ENCODE assay signal across 8 cellular contexts in the genomic region with DNA sequence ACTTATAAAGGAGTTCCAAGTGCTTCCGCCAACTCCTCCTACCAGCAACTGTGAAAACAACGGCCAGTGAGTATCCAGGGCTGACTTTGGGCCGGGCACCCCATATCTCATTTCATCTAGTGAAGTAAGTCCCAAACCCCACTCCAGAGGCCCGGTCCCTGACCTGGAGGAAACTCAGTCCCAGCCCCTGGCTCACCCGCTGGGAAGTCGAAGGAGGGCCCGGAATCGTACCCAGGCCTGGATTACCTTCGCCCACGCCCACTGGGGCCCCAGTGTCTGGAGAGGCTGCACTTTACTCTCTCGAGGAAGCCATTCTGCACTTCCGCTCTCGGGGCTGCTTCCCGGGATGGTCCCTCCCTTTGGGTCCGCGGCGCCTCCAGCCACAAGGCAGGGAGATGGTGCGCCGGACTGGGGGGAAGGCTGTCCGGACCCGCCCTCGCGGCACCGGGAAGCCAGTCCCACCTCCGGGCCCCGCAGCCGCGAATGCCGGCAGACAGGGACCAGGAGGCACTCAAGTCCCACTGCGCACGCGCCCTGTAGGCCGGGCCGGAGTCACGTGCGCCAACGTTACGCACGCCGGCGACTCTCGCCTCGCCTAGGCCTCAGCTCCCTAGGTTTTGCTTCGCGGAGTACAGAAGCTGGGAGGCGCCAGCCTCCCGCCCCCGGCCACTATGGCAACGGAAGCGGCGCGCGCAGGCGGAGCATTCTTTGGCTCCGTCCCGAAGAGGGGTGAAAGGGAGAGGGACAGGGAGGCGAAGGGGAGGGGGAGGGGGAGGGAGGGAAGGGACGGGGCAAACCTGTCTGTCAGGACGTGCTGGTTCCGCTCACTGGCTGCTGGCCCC. TPM values are rescaled to one million over a fixed set of nuclear protein-coding genes. Genes with fewer than 3 reads are reported as not detected.
A peak's percentile ranks its signal among the peaks of the same experiment; 100 is the strongest.
DNase-seq lines count a peak whose midpoint lies in the region; ATAC-seq and TF ChIP-seq lines count a peak whose summit lies in the region.

A gene with protein sequence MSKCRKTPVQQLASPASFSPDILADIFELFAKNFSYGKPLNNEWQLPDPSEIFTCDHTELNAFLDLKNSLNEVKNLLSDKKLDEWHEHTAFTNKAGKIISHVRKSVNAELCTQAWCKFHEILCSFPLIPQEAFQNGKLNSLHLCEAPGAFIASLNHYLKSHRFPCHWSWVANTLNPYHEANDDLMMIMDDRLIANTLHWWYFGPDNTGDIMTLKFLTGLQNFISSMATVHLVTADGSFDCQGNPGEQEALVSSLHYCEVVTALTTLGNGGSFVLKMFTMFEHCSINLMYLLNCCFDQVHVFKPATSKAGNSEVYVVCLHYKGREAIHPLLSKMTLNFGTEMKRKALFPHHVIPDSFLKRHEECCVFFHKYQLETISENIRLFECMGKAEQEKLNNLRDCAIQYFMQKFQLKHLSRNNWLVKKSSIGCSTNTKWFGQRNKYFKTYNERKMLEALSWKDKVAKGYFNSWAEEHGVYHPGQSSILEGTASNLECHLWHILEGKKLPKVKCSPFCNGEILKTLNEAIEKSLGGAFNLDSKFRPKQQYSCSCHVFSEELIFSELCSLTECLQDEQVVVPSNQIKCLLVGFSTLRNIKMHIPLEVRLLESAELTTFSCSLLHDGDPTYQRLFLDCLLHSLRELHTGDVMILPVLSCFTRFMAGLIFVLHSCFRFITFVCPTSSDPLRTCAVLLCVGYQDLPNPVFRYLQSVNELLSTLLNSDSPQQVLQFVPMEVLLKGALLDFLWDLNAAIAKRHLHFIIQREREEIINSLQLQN (minus strand): TSS at position 513 of the 842 bp plus-strand sequence. CDS start 3,482 bp downstream, outside the sequence.

- no peak for TF ChIP-seq CTCF in liver (IDR thresholded peaks at IDR 0.05; ENCODE audit: low read depth, low read length, missing input control)

- H3K4me1 ChIP-seq in liver (ENCODE audit: control insufficient read depth in 4 of 4, insufficient read depth in 4 of 4, low read length in 3 of 4) = peaks cover 7 to 12% (median 9%) of the 10 kb centered on the region in 4 donors

- H3K27me3 ChIP-seq in liver (ENCODE audit: control insufficient read depth in 4 of 4, insufficient read depth in 4 of 4, low read length in 3 of 4) = no peaks in the 10 kb centered on the region

- H3K4me3 ChIP-seq in liver (ENCODE audit: low read depth in 1 of 3, low read length in 3 of 3) = peak within 1 kb of the TSS; percentile 46 to 80 (median 75)

- no peak for TF ChIP-seq RAD21 in liver (IDR thresholded peaks at IDR 0.05)

- peaks cover 0 to 23% (median 14%) of the 10 kb centered on the region in 4 donors for H3K36me3 ChIP-seq in liver (ENCODE audit: control insufficient read depth in 4 of 4, insufficient read depth in 3 of 4, low read depth in 1 of 4, low read length in 3 of 4)

- H3K9ac ChIP-seq in liver (ENCODE audit: low read depth in 1 of 2, low read length in 2 of 2) = peak within 1 kb of the TSS; percentile 70 to 71

- H3K27ac ChIP-seq in liver (ENCODE audit: low read depth in 1 of 2, low read length in 2 of 2) = peak within 1 kb of the TSS; percentile 58 to 83

- DNase-seq in C1 segment of cervical spinal cord (lab: John Stamatoyannopoulos, UW) (peak; percentile 46 to 95 (median 89)), NCI-H748 treated with DMSO at 0.1 percent for 48 hours (lab: John Stamatoyannopoulos, UW) (peak; percentile 81), dermis blood vessel endothelial cell (peak; percentile 98)
- DNase-seq in activated CD4-positive, alpha-beta T cell treated with anti-CD3 and anti-CD28 coated beads, Interleukin-2, amount 50 U/mL, for 4 hours = peak; percentile 79 to 85
- peak; percentile 91 for DNase-seq in stimulated activated CD4-positive, alpha-beta T cell treated with anti-CD3 and anti-CD28 coated beads, Interleukin-4, amount 100 ng/mL, for 24 hours

- no peaks in the 10 kb centered on the region for H3K9me3 ChIP-seq in liver (ENCODE audit: control insufficient read depth in 4 of 4, low read length in 3 of 4)

- under 1% methylated on average over 60 of the region's 60 CpGs for WGBS in liver

- ATAC-seq in GM19372 (IDR thresholded peaks at IDR 0.05; ENCODE audit: low read depth, unreplicated experiment) (peak; percentile 86), HG03558 (IDR thresholded peaks at IDR 0.05; ENCODE audit: extremely low read depth, unreplicated experiment) (peak; percentile 85)

TF ChIP-seq in liver, 16 proteins besides CTCF, POLR2A, EP300 and RAD21:
- TF ChIP-seq, protein P1, sequence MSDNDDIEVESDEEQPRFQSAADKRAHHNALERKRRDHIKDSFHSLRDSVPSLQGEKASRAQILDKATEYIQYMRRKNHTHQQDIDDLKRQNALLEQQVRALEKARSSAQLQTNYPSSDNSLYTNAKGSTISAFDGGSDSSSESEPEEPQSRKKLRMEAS (IDR thresholded peaks at IDR 0.05) = peak; percentile 72
- TF ChIP-seq GABPA (IDR thresholded peaks at IDR 0.05 in 1 of 2, conservative IDR thresholded peaks at IDR 0.05 in 1 of 2) (peak in 1 of 2 donors; percentile 63), EGR1 (IDR thresholded peaks at IDR 0.05; ENCODE audit: low read depth in 2 of 2) (peak in 1 of 2 donors; percentile 83), YY1 (IDR thresholded peaks at IDR 0.05) (peak; percentile 0), TAF1 (conservative IDR thresholded peaks at IDR 0.05) (peak; percentile 49), HNF4G (IDR thresholded peaks at IDR 0.05) (no peak), SP1 (IDR thresholded peaks at IDR 0.05) (peak; percentile 36), RXRA (IDR thresholded peaks at IDR 0.05) (no peak), JUND (IDR thresholded peaks at IDR 0.05) (peak in 1 of 2 donors; percentile 3), FOXA1 (IDR thresholded peaks at IDR 0.05) (no peak), FOXA2 (IDR thresholded peaks at IDR 0.05) (no peak), HNF4A (conservative IDR thresholded peaks at IDR 0.05) (peak in 1 of 2 donors; percentile 5), NR2F2 (IDR thresholded peaks at IDR 0.05) (no peak)
- TF ChIP-seq, protein P2, sequence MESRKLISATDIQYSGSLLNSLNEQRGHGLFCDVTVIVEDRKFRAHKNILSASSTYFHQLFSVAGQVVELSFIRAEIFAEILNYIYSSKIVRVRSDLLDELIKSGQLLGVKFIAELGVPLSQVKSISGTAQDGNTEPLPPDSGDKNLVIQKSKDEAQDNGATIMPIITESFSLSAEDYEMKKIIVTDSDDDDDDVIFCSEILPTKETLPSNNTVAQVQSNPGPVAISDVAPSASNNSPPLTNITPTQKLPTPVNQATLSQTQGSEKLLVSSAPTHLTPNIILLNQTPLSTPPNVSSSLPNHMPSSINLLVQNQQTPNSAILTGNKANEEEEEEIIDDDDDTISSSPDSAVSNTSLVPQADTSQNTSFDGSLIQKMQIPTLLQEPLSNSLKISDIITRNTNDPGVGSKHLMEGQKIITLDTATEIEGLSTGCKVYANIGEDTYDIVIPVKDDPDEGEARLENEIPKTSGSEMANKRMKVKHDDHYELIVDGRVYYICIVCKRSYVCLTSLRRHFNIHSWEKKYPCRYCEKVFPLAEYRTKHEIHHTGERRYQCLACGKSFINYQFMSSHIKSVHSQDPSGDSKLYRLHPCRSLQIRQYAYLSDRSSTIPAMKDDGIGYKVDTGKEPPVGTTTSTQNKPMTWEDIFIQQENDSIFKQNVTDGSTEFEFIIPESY (IDR thresholded peaks at IDR 0.05) = peak; percentile 20
- TF ChIP-seq, protein P3, sequence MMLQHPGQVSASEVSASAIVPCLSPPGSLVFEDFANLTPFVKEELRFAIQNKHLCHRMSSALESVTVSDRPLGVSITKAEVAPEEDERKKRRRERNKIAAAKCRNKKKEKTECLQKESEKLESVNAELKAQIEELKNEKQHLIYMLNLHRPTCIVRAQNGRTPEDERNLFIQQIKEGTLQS (IDR thresholded peaks at IDR 0.05) = no peak
- TF ChIP-seq, protein P4, sequence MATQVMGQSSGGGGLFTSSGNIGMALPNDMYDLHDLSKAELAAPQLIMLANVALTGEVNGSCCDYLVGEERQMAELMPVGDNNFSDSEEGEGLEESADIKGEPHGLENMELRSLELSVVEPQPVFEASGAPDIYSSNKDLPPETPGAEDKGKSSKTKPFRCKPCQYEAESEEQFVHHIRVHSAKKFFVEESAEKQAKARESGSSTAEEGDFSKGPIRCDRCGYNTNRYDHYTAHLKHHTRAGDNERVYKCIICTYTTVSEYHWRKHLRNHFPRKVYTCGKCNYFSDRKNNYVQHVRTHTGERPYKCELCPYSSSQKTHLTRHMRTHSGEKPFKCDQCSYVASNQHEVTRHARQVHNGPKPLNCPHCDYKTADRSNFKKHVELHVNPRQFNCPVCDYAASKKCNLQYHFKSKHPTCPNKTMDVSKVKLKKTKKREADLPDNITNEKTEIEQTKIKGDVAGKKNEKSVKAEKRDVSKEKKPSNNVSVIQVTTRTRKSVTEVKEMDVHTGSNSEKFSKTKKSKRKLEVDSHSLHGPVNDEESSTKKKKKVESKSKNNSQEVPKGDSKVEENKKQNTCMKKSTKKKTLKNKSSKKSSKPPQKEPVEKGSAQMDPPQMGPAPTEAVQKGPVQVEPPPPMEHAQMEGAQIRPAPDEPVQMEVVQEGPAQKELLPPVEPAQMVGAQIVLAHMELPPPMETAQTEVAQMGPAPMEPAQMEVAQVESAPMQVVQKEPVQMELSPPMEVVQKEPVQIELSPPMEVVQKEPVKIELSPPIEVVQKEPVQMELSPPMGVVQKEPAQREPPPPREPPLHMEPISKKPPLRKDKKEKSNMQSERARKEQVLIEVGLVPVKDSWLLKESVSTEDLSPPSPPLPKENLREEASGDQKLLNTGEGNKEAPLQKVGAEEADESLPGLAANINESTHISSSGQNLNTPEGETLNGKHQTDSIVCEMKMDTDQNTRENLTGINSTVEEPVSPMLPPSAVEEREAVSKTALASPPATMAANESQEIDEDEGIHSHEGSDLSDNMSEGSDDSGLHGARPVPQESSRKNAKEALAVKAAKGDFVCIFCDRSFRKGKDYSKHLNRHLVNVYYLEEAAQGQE (IDR thresholded peaks at IDR 0.05) = peak; percentile 57

RNA-seq across cellular contexts. Expression of the gene that starts here (rescaled TPM):
- 40.5 and 42.7 TPM in 2 replicates for total RNA-seq in dermis blood vessel endothelial cell
- 10 to 100 TPM; 19.6 to 28.0 TPM for total RNA-seq in liver
- polyA plus RNA-seq in liver = 10 to 100 TPM in 1 of 2 donors, 1 to 10 TPM in 1; 6.8 to 10.4 TPM

Comparison
In these comparisons a context has a peak if more than half of its experiments do, and no peak if none do; other contexts are left out.
1. Peak in every context shown above with its lines: DNase-seq, ATAC-seq, H3K4me3 ChIP-seq and H3K27ac ChIP-seq.